8 cellular contexts compared by ENCODE assay signal in the genomic region with DNA sequence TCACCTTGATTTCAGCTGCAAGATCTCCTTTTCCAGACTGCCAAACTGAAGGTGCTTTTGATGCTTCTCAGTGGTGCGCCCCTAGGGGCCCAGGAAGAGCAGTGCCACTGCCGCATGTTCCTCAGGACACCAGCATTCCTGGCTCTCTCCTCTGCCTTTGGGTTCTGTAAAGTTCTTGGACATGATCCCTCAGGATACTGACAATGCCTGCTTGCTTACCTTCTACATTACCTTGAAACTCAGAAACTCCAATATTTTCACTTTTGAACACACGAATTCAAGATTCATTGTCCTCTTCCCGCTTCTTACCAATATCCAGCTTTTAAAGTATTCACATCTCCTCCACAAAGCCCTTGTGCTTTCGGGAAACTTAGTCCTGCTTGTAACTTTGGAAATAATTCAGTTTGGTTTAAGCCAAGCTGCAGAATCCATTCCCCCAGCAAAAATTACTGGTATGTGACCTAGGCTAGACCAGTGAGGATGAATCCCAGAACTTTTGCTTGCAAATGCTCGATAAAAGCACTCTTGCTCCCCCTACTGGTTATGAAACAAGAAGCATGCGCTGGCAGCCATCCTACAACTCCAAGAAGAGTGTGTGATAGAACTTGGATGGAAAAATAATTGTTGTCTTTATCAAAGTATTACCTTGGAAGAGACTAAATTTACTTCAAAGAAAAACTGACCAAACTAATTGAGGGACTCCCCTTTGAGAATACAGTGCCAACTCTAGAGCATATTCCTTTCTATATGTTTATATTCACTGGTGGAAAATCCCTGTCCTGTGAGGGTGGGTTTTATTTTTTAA. TPM values are rescaled to one million over a fixed set of nuclear protein-coding genes. Genes with fewer than 3 reads are reported as not detected.
DNase-seq lines count a peak whose midpoint lies in the region; ATAC-seq, FAIRE-seq and TF ChIP-seq lines count a peak whose summit lies in the region.

No MANE protein-coding gene starts in this region.

- H2AFZ ChIP-seq in mammary epithelial cell (ENCODE audit: low read depth, low read length), result peak overlapping the region; percentile 4

- DNase-seq in AG04449 (ENCODE audit: low read depth, low spot score), result peak; percentile 59
- DNase-seq in GM13976 (ENCODE audit: low spot score), result peak; percentile 35
- DNase-seq in NCI-H1092 treated with DMSO at 0.1 percent for 48 hours (lab: John Stamatoyannopoulos, UW), result peak; percentile 71
- peak in 4 of 5 experiments; percentile 12 to 59 (median 30) for DNase-seq in T-helper 2 cell
- DNase-seq in mammary epithelial cell, result peak; percentile 63
- peak in 2 of 3 donors; percentile 34 to 45 for DNase-seq in stimulated activated CD4-positive, alpha-beta T cell treated with anti-CD3 and anti-CD28 coated beads, Interleukin-12 subunit alpha, Interleukin-12 subunit beta, amount 100 ng/mL, for 48 hours (ENCODE audit: low read depth in 2 of 3, low spot score in 1 of 3)

- CTCF ChIA-PET in AG04449 (lab: Yijun Ruan, JAX) (interaction anchor here (0.6 to 4.6 kb wide), 52 partner anchors 10 to 1076 kb away, joined by 3 to 57 read pairs (median 4); partner anchors contain the start of genes BTBD18, DTX4 and OR5B21), mammary epithelial cell (lab: Charles Lee; ENCODE audit: low non-redundant PET) (interaction anchor here (0.6 to 0.7 kb wide), 4 partner anchors 106 to 668 kb away, joined by 3 to 7 read pairs (median 4); no protein-coding TSS in a partner anchor)

- peaks cover 3% of the 10 kb centered on the region for H3K4me1 ChIP-seq in mammary epithelial cell (ENCODE audit: insufficient read depth, low read length)

- peak overlapping the region; percentile 33 for H3K4me2 ChIP-seq in mammary epithelial cell (ENCODE audit: insufficient read depth, low read depth, low read length)

- no peaks in the 10 kb centered on the region for H3K79me2 ChIP-seq in mammary epithelial cell (ENCODE audit: insufficient read depth, low read length)

- no peaks in the 10 kb centered on the region for H4K20me1 ChIP-seq in mammary epithelial cell (ENCODE audit: insufficient read depth, low read length)

- in situ Hi-C loops in GM13976 (cut with MboI; ENCODE audit: low sequenced_read_pairs, unreplicated experiment), result loop anchor here (25.0 kb wide), 2 partner anchors 712 to 862 kb away; partner anchors contain the start of genes CLP1 and ZDHHC5
- in situ Hi-C loops in mammary epithelial cell (cut with MboI; ENCODE audit: low sequenced_read_pairs in 2 of 2), result loop anchor here (25.0 kb wide), 3 partner anchors 462 to 1162 kb away; no protein-coding TSS in a partner anchor

- POLR2A ChIA-PET in AG04449 (lab: Yijun Ruan, JAX), result no interaction called here

- H3K9me3 ChIP-seq in mammary epithelial cell (replicated peaks; ENCODE audit: insufficient read depth, low read length), result no peaks in the 10 kb centered on the region

- intact Hi-C loops in mammary epithelial cell (cut with micrococcal nuclease), result loop anchor here (2.0 kb wide), 1 partner anchor 264 kb away; no protein-coding TSS in a partner anchor

- FAIRE-seq in islet of Langerhans (lab: Jason Lieb, UNC), result peak; percentile 93

- 19% methylated on average over 7 of the region's 7 CpGs for WGBS in mammary epithelial cell (ENCODE audit: low coverage, missing lambda C conversion rate)

- no TSS peak for BruUV-seq in mammary epithelial cell (replicated peaks; lab: Mats Ljungman, UMichigan)

- peak; percentile 91 for TF ChIP-seq CTCF in AG04449 (IDR thresholded peaks at IDR 0.05; ENCODE audit: insufficient read depth, low read length, missing control alignments)
- peak; percentile 70 for TF ChIP-seq CTCF in GM13976 (IDR thresholded peaks at IDR 0.05; ENCODE audit: borderline replicate concordance, control extremely low read depth, extremely low read depth, insufficient read depth, missing control alignments)
- peak; percentile 90 to 98 for TF ChIP-seq CTCF in mammary epithelial cell (conservative IDR thresholded peaks at IDR 0.05 in 1 of 2, IDR thresholded peaks at IDR 0.05 in 1 of 2; ENCODE audit: extremely low read depth in 1 of 2, insufficient read depth in 1 of 2, low read depth in 1 of 2, low read length in 2 of 2)

- peak; percentile 29 for ATAC-seq in HG02852 (IDR thresholded peaks at IDR 0.05; ENCODE audit: unreplicated experiment)

- H3K9ac ChIP-seq in mammary epithelial cell (ENCODE audit: insufficient read depth, low read length), result no peak overlapping the region

- H3K27me3 ChIP-seq in mammary epithelial cell (ENCODE audit: insufficient read depth, low read length), result no peaks in the 10 kb centered on the region

- H3K27ac ChIP-seq in mammary epithelial cell (ENCODE audit: insufficient read depth, low read depth, low read length), result no peak overlapping the region

- dilution Hi-C loops in mammary epithelial cell (cut with HindIII; ENCODE audit: low sequenced_read_pairs), result loop anchor here (25.0 kb wide), 1 partner anchor 712 kb away; no protein-coding TSS in a partner anchor

- no peak overlapping the region for H3K4me3 ChIP-seq in AG04449 (ENCODE audit: low read depth, low read length)
- no peak overlapping the region for H3K4me3 ChIP-seq in mammary epithelial cell (replicated peaks in 1 of 3; ENCODE audit: insufficient read depth in 1 of 3, low read depth in 2 of 3, low read length in 3 of 3)

- no peaks in the 10 kb centered on the region for H3K36me3 ChIP-seq in mammary epithelial cell (ENCODE audit: insufficient read depth, low read length)

RNA-seq across cellular contexts. Expression of gene OR5B21, which starts 16.5 kb away (rescaled TPM):
- total RNA-seq in mammary epithelial cell, result not detected
- polyA plus RNA-seq in mammary epithelial cell, result not detected
- polyA minus RNA-seq in mammary epithelial cell, result not detected

RNA-seq across cellular contexts. Expression of gene LPXN, which starts 51.2 kb away (rescaled TPM):
- 10 to 100 TPM in 1 of 2 donors, 1 to 10 TPM in 1; 8.7 to 18.8 TPM for total RNA-seq in mammary epithelial cell
- 68.1 TPM for polyA plus RNA-seq in mammary epithelial cell
- polyA minus RNA-seq in mammary epithelial cell, result 61.3 TPM

RNA-seq across cellular contexts. Expression of gene ZFP91, which starts 54.4 kb away (rescaled TPM):
- total RNA-seq in mammary epithelial cell, result 10 to 100 TPM; 48.5 to 72.2 TPM
- 24.4 TPM for polyA plus RNA-seq in mammary epithelial cell
- polyA minus RNA-seq in mammary epithelial cell, result 39.6 TPM
